1 cellular context compared by ENCODE assay signal in the genomic region with DNA sequence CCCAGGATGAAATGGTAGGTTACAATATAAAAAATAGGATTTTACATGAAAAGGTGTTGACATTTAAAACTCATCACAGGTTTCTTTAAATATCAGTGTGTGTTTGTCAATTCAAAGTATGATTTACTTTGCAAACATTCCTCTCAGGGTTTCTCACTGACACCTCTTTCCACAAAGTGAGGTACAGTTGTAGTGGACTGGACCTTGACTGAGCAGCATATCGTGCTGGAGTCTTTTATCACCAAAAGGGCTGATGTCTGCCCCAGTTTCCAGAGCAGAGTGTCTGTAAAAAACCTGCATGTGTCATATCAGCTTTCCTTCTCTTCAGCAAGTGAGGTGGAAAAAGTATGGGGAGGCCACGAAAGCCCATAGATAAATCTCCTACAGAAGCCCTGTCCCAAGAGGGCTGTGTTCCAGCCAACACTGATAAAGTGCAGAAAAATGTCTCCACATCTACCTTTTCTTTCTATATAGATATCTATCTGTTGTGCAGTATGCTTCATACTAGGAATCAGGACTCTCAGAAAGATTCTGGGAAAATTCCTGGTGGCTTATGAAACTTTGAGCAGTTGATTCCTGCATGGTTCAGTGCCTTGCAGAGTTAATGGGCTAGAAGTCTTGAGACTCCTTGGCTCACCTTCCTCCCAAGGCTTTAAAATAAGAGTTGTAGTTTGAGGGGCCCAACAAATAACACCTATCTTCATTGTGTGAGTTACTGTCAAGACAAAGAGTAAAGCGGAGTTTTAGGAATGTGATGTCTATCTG.
TF ChIP-seq lines count a peak whose summit lies in the region.

No MANE protein-coding gene starts in this region.

TF ChIP-seq in HepG2, 621 proteins besides CTCF, POLR2A, EP300 and RAD21 (continued from another document and continues in another):
- TF ChIP-seq, protein P1, sequence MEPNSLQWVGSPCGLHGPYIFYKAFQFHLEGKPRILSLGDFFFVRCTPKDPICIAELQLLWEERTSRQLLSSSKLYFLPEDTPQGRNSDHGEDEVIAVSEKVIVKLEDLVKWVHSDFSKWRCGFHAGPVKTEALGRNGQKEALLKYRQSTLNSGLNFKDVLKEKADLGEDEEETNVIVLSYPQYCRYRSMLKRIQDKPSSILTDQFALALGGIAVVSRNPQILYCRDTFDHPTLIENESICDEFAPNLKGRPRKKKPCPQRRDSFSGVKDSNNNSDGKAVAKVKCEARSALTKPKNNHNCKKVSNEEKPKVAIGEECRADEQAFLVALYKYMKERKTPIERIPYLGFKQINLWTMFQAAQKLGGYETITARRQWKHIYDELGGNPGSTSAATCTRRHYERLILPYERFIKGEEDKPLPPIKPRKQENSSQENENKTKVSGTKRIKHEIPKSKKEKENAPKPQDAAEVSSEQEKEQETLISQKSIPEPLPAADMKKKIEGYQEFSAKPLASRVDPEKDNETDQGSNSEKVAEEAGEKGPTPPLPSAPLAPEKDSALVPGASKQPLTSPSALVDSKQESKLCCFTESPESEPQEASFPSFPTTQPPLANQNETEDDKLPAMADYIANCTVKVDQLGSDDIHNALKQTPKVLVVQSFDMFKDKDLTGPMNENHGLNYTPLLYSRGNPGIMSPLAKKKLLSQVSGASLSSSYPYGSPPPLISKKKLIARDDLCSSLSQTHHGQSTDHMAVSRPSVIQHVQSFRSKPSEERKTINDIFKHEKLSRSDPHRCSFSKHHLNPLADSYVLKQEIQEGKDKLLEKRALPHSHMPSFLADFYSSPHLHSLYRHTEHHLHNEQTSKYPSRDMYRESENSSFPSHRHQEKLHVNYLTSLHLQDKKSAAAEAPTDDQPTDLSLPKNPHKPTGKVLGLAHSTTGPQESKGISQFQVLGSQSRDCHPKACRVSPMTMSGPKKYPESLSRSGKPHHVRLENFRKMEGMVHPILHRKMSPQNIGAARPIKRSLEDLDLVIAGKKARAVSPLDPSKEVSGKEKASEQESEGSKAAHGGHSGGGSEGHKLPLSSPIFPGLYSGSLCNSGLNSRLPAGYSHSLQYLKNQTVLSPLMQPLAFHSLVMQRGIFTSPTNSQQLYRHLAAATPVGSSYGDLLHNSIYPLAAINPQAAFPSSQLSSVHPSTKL (CRISPR knock-in tag; IDR thresholded peaks at IDR 0.05), result peak; percentile 56; the same call in 1 of the 2 replicates
- no peak for TF ChIP-seq TRIM24 (CRISPR knock-in tag; IDR thresholded peaks at IDR 0.05)
- TF ChIP-seq MYC (CRISPR knock-in tag; IDR thresholded peaks at IDR 0.05; ENCODE audit: borderline replicate concordance), result no peak
- TF ChIP-seq, protein P2, sequence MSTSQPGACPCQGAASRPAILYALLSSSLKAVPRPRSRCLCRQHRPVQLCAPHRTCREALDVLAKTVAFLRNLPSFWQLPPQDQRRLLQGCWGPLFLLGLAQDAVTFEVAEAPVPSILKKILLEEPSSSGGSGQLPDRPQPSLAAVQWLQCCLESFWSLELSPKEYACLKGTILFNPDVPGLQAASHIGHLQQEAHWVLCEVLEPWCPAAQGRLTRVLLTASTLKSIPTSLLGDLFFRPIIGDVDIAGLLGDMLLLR (CRISPR knock-in tag; IDR thresholded peaks at IDR 0.05), result no peak
- no peak for TF ChIP-seq MEIS2 (CRISPR knock-in tag; IDR thresholded peaks at IDR 0.05)
- peak; percentile 64 for TF ChIP-seq HNF4A (CRISPR knock-in tag; IDR thresholded peaks at IDR 0.05)
- TF ChIP-seq TP53 (CRISPR knock-in tag; conservative IDR thresholded peaks at IDR 0.05), result no peak
- TF ChIP-seq, protein P3, sequence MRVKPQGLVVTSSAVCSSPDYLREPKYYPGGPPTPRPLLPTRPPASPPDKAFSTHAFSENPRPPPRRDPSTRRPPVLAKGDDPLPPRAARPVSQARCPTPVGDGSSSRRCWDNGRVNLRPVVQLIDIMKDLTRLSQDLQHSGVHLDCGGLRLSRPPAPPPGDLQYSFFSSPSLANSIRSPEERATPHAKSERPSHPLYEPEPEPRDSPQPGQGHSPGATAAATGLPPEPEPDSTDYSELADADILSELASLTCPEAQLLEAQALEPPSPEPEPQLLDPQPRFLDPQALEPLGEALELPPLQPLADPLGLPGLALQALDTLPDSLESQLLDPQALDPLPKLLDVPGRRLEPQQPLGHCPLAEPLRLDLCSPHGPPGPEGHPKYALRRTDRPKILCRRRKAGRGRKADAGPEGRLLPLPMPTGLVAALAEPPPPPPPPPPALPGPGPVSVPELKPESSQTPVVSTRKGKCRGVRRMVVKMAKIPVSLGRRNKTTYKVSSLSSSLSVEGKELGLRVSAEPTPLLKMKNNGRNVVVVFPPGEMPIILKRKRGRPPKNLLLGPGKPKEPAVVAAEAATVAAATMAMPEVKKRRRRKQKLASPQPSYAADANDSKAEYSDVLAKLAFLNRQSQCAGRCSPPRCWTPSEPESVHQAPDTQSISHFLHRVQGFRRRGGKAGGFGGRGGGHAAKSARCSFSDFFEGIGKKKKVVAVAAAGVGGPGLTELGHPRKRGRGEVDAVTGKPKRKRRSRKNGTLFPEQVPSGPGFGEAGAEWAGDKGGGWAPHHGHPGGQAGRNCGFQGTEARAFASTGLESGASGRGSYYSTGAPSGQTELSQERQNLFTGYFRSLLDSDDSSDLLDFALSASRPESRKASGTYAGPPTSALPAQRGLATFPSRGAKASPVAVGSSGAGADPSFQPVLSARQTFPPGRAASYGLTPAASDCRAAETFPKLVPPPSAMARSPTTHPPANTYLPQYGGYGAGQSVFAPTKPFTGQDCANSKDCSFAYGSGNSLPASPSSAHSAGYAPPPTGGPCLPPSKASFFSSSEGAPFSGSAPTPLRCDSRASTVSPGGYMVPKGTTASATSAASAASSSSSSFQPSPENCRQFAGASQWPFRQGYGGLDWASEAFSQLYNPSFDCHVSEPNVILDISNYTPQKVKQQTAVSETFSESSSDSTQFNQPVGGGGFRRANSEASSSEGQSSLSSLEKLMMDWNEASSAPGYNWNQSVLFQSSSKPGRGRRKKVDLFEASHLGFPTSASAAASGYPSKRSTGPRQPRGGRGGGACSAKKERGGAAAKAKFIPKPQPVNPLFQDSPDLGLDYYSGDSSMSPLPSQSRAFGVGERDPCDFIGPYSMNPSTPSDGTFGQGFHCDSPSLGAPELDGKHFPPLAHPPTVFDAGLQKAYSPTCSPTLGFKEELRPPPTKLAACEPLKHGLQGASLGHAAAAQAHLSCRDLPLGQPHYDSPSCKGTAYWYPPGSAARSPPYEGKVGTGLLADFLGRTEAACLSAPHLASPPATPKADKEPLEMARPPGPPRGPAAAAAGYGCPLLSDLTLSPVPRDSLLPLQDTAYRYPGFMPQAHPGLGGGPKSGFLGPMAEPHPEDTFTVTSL (CRISPR knock-in tag; IDR thresholded peaks at IDR 0.05; ENCODE audit: borderline replicate concordance), result no peak
- TF ChIP-seq FLYWCH1 (CRISPR knock-in tag; IDR thresholded peaks at IDR 0.05), result no peak
- no peak; the same call in 1 of the 2 replicates for TF ChIP-seq PHF21A (CRISPR knock-in tag; IDR thresholded peaks at IDR 0.05)
- TF ChIP-seq, protein P4, sequence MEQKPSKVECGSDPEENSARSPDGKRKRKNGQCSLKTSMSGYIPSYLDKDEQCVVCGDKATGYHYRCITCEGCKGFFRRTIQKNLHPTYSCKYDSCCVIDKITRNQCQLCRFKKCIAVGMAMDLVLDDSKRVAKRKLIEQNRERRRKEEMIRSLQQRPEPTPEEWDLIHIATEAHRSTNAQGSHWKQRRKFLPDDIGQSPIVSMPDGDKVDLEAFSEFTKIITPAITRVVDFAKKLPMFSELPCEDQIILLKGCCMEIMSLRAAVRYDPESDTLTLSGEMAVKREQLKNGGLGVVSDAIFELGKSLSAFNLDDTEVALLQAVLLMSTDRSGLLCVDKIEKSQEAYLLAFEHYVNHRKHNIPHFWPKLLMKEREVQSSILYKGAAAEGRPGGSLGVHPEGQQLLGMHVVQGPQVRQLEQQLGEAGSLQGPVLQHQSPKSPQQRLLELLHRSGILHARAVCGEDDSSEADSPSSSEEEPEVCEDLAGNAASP (CRISPR knock-in tag; IDR thresholded peaks at IDR 0.05; ENCODE audit: borderline replicate concordance), result no peak
- no peak; the same call in 1 of the 2 replicates for TF ChIP-seq ETV5 (CRISPR knock-in tag; IDR thresholded peaks at IDR 0.05; ENCODE audit: borderline replicate concordance)
- TF ChIP-seq KDM6A (CRISPR knock-in tag; IDR thresholded peaks at IDR 0.05; ENCODE audit: low read depth), result no peak
- TF ChIP-seq NRL (CRISPR knock-in tag; IDR thresholded peaks at IDR 0.05; ENCODE audit: borderline replicate concordance), result no peak
- TF ChIP-seq, protein P5, sequence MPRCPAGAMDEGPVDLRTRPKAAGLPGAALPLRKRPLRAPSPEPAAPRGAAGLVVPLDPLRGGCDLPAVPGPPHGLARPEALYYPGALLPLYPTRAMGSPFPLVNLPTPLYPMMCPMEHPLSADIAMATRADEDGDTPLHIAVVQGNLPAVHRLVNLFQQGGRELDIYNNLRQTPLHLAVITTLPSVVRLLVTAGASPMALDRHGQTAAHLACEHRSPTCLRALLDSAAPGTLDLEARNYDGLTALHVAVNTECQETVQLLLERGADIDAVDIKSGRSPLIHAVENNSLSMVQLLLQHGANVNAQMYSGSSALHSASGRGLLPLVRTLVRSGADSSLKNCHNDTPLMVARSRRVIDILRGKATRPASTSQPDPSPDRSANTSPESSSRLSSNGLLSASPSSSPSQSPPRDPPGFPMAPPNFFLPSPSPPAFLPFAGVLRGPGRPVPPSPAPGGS (CRISPR knock-in tag; IDR thresholded peaks at IDR 0.05), result no peak
- TF ChIP-seq, protein P6, sequence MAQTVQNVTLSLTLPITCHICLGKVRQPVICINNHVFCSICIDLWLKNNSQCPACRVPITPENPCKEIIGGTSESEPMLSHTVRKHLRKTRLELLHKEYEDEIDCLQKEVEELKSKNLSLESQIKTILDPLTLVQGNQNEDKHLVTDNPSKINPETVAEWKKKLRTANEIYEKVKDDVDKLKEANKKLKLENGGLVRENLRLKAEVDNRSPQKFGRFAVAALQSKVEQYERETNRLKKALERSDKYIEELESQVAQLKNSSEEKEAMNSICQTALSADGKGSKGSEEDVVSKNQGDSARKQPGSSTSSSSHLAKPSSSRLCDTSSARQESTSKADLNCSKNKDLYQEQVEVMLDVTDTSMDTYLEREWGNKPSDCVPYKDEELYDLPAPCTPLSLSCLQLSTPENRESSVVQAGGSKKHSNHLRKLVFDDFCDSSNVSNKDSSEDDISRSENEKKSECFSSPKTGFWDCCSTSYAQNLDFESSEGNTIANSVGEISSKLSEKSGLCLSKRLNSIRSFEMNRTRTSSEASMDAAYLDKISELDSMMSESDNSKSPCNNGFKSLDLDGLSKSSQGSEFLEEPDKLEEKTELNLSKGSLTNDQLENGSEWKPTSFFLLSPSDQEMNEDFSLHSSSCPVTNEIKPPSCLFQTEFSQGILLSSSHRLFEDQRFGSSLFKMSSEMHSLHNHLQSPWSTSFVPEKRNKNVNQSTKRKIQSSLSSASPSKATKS (CRISPR knock-in tag; IDR thresholded peaks at IDR 0.05), result 0 out of 2 replicates have a peak, but pooled peaks have one; percentile 63
- TF ChIP-seq NFYC (CRISPR knock-in tag; IDR thresholded peaks at IDR 0.05), result no peak
- TF ChIP-seq, protein P7, sequence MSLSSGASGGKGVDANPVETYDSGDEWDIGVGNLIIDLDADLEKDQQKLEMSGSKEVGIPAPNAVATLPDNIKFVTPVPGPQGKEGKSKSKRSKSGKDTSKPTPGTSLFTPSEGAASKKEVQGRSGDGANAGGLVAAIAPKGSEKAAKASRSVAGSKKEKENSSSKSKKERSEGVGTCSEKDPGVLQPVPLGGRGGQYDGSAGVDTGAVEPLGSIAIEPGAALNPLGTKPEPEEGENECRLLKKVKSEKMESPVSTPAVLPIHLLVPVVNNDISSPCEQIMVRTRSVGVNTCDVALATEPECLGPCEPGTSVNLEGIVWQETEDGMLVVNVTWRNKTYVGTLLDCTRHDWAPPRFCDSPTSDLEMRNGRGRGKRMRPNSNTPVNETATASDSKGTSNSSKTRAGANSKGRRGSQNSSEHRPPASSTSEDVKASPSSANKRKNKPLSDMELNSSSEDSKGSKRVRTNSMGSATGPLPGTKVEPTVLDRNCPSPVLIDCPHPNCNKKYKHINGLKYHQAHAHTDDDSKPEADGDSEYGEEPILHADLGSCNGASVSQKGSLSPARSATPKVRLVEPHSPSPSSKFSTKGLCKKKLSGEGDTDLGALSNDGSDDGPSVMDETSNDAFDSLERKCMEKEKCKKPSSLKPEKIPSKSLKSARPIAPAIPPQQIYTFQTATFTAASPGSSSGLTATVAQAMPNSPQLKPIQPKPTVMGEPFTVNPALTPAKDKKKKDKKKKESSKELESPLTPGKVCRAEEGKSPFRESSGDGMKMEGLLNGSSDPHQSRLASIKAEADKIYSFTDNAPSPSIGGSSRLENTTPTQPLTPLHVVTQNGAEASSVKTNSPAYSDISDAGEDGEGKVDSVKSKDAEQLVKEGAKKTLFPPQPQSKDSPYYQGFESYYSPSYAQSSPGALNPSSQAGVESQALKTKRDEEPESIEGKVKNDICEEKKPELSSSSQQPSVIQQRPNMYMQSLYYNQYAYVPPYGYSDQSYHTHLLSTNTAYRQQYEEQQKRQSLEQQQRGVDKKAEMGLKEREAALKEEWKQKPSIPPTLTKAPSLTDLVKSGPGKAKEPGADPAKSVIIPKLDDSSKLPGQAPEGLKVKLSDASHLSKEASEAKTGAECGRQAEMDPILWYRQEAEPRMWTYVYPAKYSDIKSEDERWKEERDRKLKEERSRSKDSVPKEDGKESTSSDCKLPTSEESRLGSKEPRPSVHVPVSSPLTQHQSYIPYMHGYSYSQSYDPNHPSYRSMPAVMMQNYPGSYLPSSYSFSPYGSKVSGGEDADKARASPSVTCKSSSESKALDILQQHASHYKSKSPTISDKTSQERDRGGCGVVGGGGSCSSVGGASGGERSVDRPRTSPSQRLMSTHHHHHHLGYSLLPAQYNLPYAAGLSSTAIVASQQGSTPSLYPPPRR (CRISPR knock-in tag; IDR thresholded peaks at IDR 0.05; ENCODE audit: borderline replicate concordance), result 0 out of 2 replicates have a peak, but pooled peaks have one; percentile 12
- no peak for TF ChIP-seq CCAR2 (optimal IDR thresholded peaks at IDR 0.05; ENCODE audit: low read depth, low read length)
- no peak for TF ChIP-seq TMF1 (CRISPR knock-in tag; IDR thresholded peaks at IDR 0.05; ENCODE audit: low read depth)
- TF ChIP-seq NR2F6 (IDR thresholded peaks at IDR 0.05), result 0 out of 2 replicates have a peak, but pooled peaks have one; percentile 13
- TF ChIP-seq NR2F6 (CRISPR knock-in tag; IDR thresholded peaks at IDR 0.05), result peak; percentile 7; the same call in 1 of the 2 replicates
- TF ChIP-seq ZBTB21 (CRISPR knock-in tag; IDR thresholded peaks at IDR 0.05), result no peak
- TF ChIP-seq PPARG (CRISPR knock-in tag; conservative IDR thresholded peaks at IDR 0.05), result peak; percentile 46; the same call in 1 of the 2 replicates
- TF ChIP-seq, protein P8, sequence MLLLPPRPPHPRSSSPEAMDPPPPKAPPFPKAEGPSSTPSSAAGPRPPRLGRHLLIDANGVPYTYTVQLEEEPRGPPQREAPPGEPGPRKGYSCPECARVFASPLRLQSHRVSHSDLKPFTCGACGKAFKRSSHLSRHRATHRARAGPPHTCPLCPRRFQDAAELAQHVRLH (CRISPR knock-in tag; IDR thresholded peaks at IDR 0.05; ENCODE audit: borderline replicate concordance, low read depth), result no peak
- peak; percentile 38 for TF ChIP-seq PHF5A (CRISPR knock-in tag; IDR thresholded peaks at IDR 0.05; ENCODE audit: low read depth, unreplicated experiment)
- TF ChIP-seq, protein P9, sequence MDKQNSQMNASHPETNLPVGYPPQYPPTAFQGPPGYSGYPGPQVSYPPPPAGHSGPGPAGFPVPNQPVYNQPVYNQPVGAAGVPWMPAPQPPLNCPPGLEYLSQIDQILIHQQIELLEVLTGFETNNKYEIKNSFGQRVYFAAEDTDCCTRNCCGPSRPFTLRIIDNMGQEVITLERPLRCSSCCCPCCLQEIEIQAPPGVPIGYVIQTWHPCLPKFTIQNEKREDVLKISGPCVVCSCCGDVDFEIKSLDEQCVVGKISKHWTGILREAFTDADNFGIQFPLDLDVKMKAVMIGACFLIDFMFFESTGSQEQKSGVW (CRISPR knock-in tag; IDR thresholded peaks at IDR 0.05; ENCODE audit: borderline replicate concordance), result no peak
- no peak for TF ChIP-seq JUN (CRISPR knock-in tag; IDR thresholded peaks at IDR 0.05)
- 0 out of 2 replicates have a peak, but pooled peaks have one; percentile 46 for TF ChIP-seq ZMYM4 (CRISPR knock-in tag; IDR thresholded peaks at IDR 0.05)
- 0 out of 2 replicates have a peak, but pooled peaks have one; percentile 53 for TF ChIP-seq CREM (IDR thresholded peaks at IDR 0.05)
- no peak for TF ChIP-seq CREM (CRISPR knock-in tag; IDR thresholded peaks at IDR 0.05)
- no peak for TF ChIP-seq ZNF260 (CRISPR knock-in tag; IDR thresholded peaks at IDR 0.05; ENCODE audit: borderline replicate concordance, low read depth)
- TF ChIP-seq NFYB (CRISPR knock-in tag; IDR thresholded peaks at IDR 0.05), result no peak
